ENCODE assay signal across 11 cellular contexts in genomic region chr3:5192568-5193319, GRCh38. TPM values are rescaled to one million over a fixed set of nuclear protein-coding genes. Genes with fewer than 3 reads are reported as not detected.
DNase-seq lines count a peak whose midpoint lies in the region; ATAC-seq and TF ChIP-seq lines count a peak whose summit lies in the region.
"Had no signal": no experiment of that assay in that cellular context is flagged by ENCODE, and none has a peak within 500 bp of the region (broad histone marks: within the 10 kb centered on the region; RNA-seq: fewer than 3 reads in every experiment).

No MANE protein-coding gene starts in this region.

- no peak overlapping the region for H2BK5ac ChIP-seq in mesendoderm (ENCODE audit: low read length)

- H3K36me3 ChIP-seq in thymus (ENCODE audit: control insufficient read depth, insufficient read depth) = peaks cover 13% of the 10 kb centered on the region
- no peaks in the 10 kb centered on the region for H3K36me3 ChIP-seq in mesendoderm (ENCODE audit: control insufficient read depth, insufficient read depth, low read length)
- H3K36me3 ChIP-seq in ascending aorta = peaks cover 0 to 2% of the 10 kb centered on the region in 2 donors

- H3K27me3 Mint-ChIP-seq in activated B cell treated with CpG ODN at 0.5 μM for 24 hours = no peaks in the 10 kb centered on the region
- no peaks in the 10 kb centered on the region for H3K27me3 Mint-ChIP-seq in effector memory CD8-positive, alpha-beta T cell

- H3K23ac ChIP-seq in mesendoderm (ENCODE audit: low read length) = no peak overlapping the region

- peak overlapping the region; percentile 100 for H3K4me3 ChIP-seq in thymus (ENCODE audit: low read length)
- no peak overlapping the region for H3K4me3 ChIP-seq in mesendoderm (ENCODE audit: low read length)
- no peak overlapping the region for H3K4me3 ChIP-seq in ascending aorta
- H3K4me3 ChIP-seq: SK-N-MC had no signal

- no peak overlapping the region for H3K18ac ChIP-seq in mesendoderm (ENCODE audit: low read length)

- no peak overlapping the region for H3K4ac ChIP-seq in mesendoderm (ENCODE audit: low read depth, low read length)

- H3K4me2 ChIP-seq in mesendoderm (ENCODE audit: low read length) = no peak overlapping the region

- peak overlapping the region; percentile 87 for H3K27ac Mint-ChIP-seq in activated B cell treated with CpG ODN at 0.5 μM for 24 hours
- peak overlapping the region; percentile 56 to 91 for H3K27ac Mint-ChIP-seq in effector memory CD8-positive, alpha-beta T cell

- CTCF ChIA-PET in activated B cell treated with CpG ODN at 0.5 μM for 24 hours (lab: Charles Lee) = interaction anchor here (1.2 kb wide), 1 partner anchor 70 kb away, joined by 3 read pairs; no protein-coding TSS in a partner anchor

- H3K4me1 Mint-ChIP-seq in activated B cell treated with CpG ODN at 0.5 μM for 24 hours = peaks cover 79% of the 10 kb centered on the region
- peaks cover 65 to 80% of the 10 kb centered on the region in 2 donors for H3K4me1 Mint-ChIP-seq in effector memory CD8-positive, alpha-beta T cell (ENCODE audit: low read depth in 2 of 2)

- H3K79me2 ChIP-seq in mesendoderm (ENCODE audit: control insufficient read depth, insufficient read depth, low read length) = peaks cover 28% of the 10 kb centered on the region

- H3K36me3 Mint-ChIP-seq in activated B cell treated with CpG ODN at 0.5 μM for 24 hours (ENCODE audit: low read depth) = peaks cover 80% of the 10 kb centered on the region
- H3K36me3 Mint-ChIP-seq in effector memory CD8-positive, alpha-beta T cell (ENCODE audit: insufficient read depth) = peaks cover 39% of the 10 kb centered on the region

- ATAC-seq in activated B cell treated with CpG ODN at 0.5 μM for 24 hours (ENCODE audit: low read depth) (no peak), HG03095 (IDR thresholded peaks at IDR 0.05; ENCODE audit: unreplicated experiment) (no peak)
- ATAC-seq in effector memory CD8-positive, alpha-beta T cell (replicated peaks) = no peak
- ATAC-seq: left lobe of liver had no signal

- no peak overlapping the region for H3K56ac ChIP-seq in mesendoderm (ENCODE audit: low read length)

- 53% methylated on average over 3 of the region's 3 CpGs for WGBS in thymus
- no CpG with 5 or more reads among the region's 3 CpGs for WGBS in mesendoderm (ENCODE audit: extremely low coverage, insufficient coverage, low lambda C conversion rate)

- H2BK15ac ChIP-seq in mesendoderm (replicated peaks; ENCODE audit: low read depth) = no peak overlapping the region

- H3K9ac ChIP-seq in mesendoderm (ENCODE audit: low read length) = no peak overlapping the region

- intact Hi-C loops in activated B cell treated with CpG ODN at 0.5 μM for 24 hours (cut with micrococcal nuclease) = loop anchor here (1.0 kb wide), 1 partner anchor 13 kb away; no protein-coding TSS in a partner anchor
- intact Hi-C loops in ascending aorta (cut with DNase I) = no loop called here

- no peak overlapping the region for H4K8ac ChIP-seq in mesendoderm (ENCODE audit: low read depth, low read length)

- TF ChIP-seq CTCF in activated B cell treated with CpG ODN at 0.5 μM for 24 hours (IDR thresholded peaks at IDR 0.05) (no peak), ascending aorta (IDR thresholded peaks at IDR 0.05) (no peak)

- H3K9me3 Mint-ChIP-seq in activated B cell treated with CpG ODN at 0.5 μM for 24 hours = no peaks in the 10 kb centered on the region
- no peaks in the 10 kb centered on the region for H3K9me3 Mint-ChIP-seq in effector memory CD8-positive, alpha-beta T cell

- peak overlapping the region; percentile 86 for H3K27ac ChIP-seq in thymus (ENCODE audit: low read depth)
- no peak overlapping the region for H3K27ac ChIP-seq in mesendoderm (ENCODE audit: low read depth, low read length)
- no peak overlapping the region for H3K27ac ChIP-seq in ascending aorta
- H3K27ac ChIP-seq: SK-N-MC had no signal

- H3K27me3 ChIP-seq in thymus (ENCODE audit: control insufficient read depth, insufficient read depth) (no peaks in the 10 kb centered on the region), mesendoderm (ENCODE audit: insufficient read depth, low read length, poor library complexity) (no peaks in the 10 kb centered on the region), ascending aorta (no peaks in the 10 kb centered on the region)

- POLR2A ChIA-PET in activated B cell treated with CpG ODN at 0.5 μM for 24 hours (lab: Charles Lee) = interaction anchor here (0.5 to 2.2 kb wide), 8 partner anchors 8 to 214 kb away, joined by 3 to 8 read pairs (median 4); no protein-coding TSS in a partner anchor

- H2AK5ac ChIP-seq in mesendoderm (ENCODE audit: low read length) = no peak overlapping the region

- H4K5ac ChIP-seq in mesendoderm (ENCODE audit: low read length) = no peak overlapping the region

- H2BK120ac ChIP-seq in mesendoderm (ENCODE audit: low read depth, low read length) = no peak overlapping the region

- DNase-seq in stimulated activated CD4-positive, alpha-beta T cell treated with anti-CD3 and anti-CD28 coated beads, Interleukin-15, amount 100 ng/mL, for 24 hours = peak; percentile 67
- no peak for DNase-seq in stimulated activated CD4-positive, alpha-beta T cell treated with anti-CD3 and anti-CD28 coated beads, Interleukin-2, amount 100 ng/mL, for 48 hours
- DNase-seq in activated B cell treated with CpG ODN at 0.5 μM for 24 hours (no peak), mesendoderm (no peak), ascending aorta (ENCODE audit: low spot score in 2 of 2) (no peak)
- DNase-seq in effector memory CD8-positive, alpha-beta T cell = no peak
- DNase-seq: NCI-H2029 treated with DMSO at 0.1 percent for 48 hours had no signal

- peaks cover 24% of the 10 kb centered on the region for H3K79me1 ChIP-seq in mesendoderm (ENCODE audit: low read length)

- H3K4me3 Mint-ChIP-seq in activated B cell treated with CpG ODN at 0.5 μM for 24 hours = peak overlapping the region; percentile 79
- peak overlapping the region; percentile 22 to 26 for H3K4me3 Mint-ChIP-seq in effector memory CD8-positive, alpha-beta T cell

- H3K9me3 ChIP-seq in thymus (ENCODE audit: control insufficient read depth) (no peaks in the 10 kb centered on the region), ascending aorta (no peaks in the 10 kb centered on the region)

- peaks cover 39% of the 10 kb centered on the region for H3K4me1 ChIP-seq in thymus (ENCODE audit: control insufficient read depth, insufficient read depth, low read length)
- peaks cover 6% of the 10 kb centered on the region for H3K4me1 ChIP-seq in mesendoderm (ENCODE audit: control insufficient read depth, low read depth, low read length)
- H3K4me1 ChIP-seq in ascending aorta = peaks cover 2 to 17% of the 10 kb centered on the region in 2 donors

RNA-seq across cellular contexts. Expression of gene EDEM1, which starts 5.2 kb away (rescaled TPM):
- total RNA-seq in activated B cell treated with CpG ODN at 0.5 μM for 24 hours (171 and 185 TPM in 2 replicates), ascending aorta (27.2 TPM)
- polyA plus RNA-seq in thymus = 31.7 TPM
- 4.2 TPM for polyA plus RNA-seq in mesendoderm (2013, experiment 1 of 2)
- 4.4 TPM for polyA plus RNA-seq in mesendoderm (2013, experiment 2 of 2)
